Comparison of ENCODE assay signal across 27 cellular contexts in the genomic region with DNA sequence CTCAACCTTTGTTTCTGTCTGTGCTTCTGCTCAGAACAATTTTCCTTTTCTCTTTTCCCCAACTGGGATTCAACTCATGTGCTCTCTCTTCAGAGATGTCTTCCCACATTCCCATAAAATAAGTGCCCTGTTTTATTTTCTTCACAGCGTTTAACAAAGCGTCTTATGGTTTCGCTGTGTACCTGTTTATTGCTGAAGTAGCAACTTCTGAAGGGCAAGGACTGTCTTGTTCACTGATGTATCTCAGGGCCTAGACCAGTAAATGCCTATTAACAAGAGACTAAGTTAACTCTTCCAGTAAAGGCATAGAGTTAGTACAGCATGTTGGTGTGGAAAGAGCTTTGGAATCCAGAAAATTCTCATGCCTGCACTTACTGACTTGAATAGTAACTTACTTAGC.
"Had no signal": no experiment of that assay in that cellular context is flagged by ENCODE, and none has a peak within 500 bp of the region (broad histone marks: within the 10 kb centered on the region; RNA-seq: fewer than 3 reads in every experiment).

No MANE protein-coding gene starts in this region.

- H3K36me3 ChIP-seq: lower lobe of right lung, transverse colon, WERI-Rb-1 had no signal

- H3K9me3 Mint-ChIP-seq: activated naive CD4-positive, alpha-beta T cell treated with anti-CD3 and anti-CD28 coated beads, Interleukin-2, amount 10 ng/mL, durations not matched to agents 7 days and 5 days; activated naive CD8-positive, alpha-beta T cell treated with anti-CD3 and anti-CD28 coated beads, Interleukin-2, amount 10 ng/mL, durations not matched to agents 7 days and 5 days; activated T-cell treated with anti-CD3 and anti-CD28 coated beads, Interleukin-2, amount 50 U/mL, for 24 hours; immature natural killer cell; nephron progenitor cell had no signal

- H3K27ac Mint-ChIP-seq: activated naive CD4-positive, alpha-beta T cell treated with anti-CD3 and anti-CD28 coated beads, Interleukin-2, amount 10 ng/mL, durations not matched to agents 7 days and 5 days; activated naive CD8-positive, alpha-beta T cell treated with anti-CD3 and anti-CD28 coated beads, Interleukin-2, amount 10 ng/mL, durations not matched to agents 7 days and 5 days; activated T-cell treated with anti-CD3 and anti-CD28 coated beads, Interleukin-2, amount 50 U/mL, for 24 hours; immature natural killer cell; nephron progenitor cell; T-helper 17 cell had no signal

- H3K4me3 Mint-ChIP-seq: activated naive CD4-positive, alpha-beta T cell treated with anti-CD3 and anti-CD28 coated beads, Interleukin-2, amount 10 ng/mL, durations not matched to agents 7 days and 5 days; activated naive CD8-positive, alpha-beta T cell treated with anti-CD3 and anti-CD28 coated beads, Interleukin-2, amount 10 ng/mL, durations not matched to agents 7 days and 5 days; activated T-cell treated with anti-CD3 and anti-CD28 coated beads, Interleukin-2, amount 50 U/mL, for 24 hours; immature natural killer cell; nephron progenitor cell; T-helper 17 cell had no signal

- H3K4me3 ChIP-seq: esophagus muscularis mucosa, heart left ventricle, lower lobe of right lung, right atrium auricular region, spleen, testis, transverse colon had no signal

- H3K27me3 ChIP-seq: esophagus muscularis mucosa, foreskin keratinocyte, heart left ventricle, right atrium auricular region, spleen, testis, transverse colon had no signal

- H3K9me3 ChIP-seq: esophagus muscularis mucosa, heart left ventricle, lower lobe of right lung, right atrium auricular region, spleen, testis, transverse colon had no signal

- H3K4me1 ChIP-seq: foreskin keratinocyte had no signal

- DNase-seq: activated CD4-positive, alpha-beta T cell treated with anti-CD3 and anti-CD28 coated beads for 48 hours; activated CD4-positive, alpha-beta T cell treated with anti-CD3 and anti-CD28 coated beads, Interleukin-2, amount 50 U/mL, for 48 hours; activated CD8-positive, alpha-beta memory T cell treated with anti-CD3 and anti-CD28 coated beads, Interleukin-2, amount 50 U/mL, for 4 hours; activated gamma-delta T cell; activated naive CD4-positive, alpha-beta T cell treated with anti-CD3 and anti-CD28 coated beads, Interleukin-2, amount 10 ng/mL, durations not matched to agents 7 days and 5 days; activated naive CD8-positive, alpha-beta T cell treated with anti-CD3 and anti-CD28 coated beads, Interleukin-2, amount 10 ng/mL, durations not matched to agents 7 days and 5 days; activated T-cell treated with anti-CD3 and anti-CD28 coated beads, Interleukin-2, amount 50 U/mL, for 24 hours; dermis blood vessel endothelial cell; effector CD4-positive, alpha-beta T cell; foreskin keratinocyte; heart left ventricle; hypothalamus; immature natural killer cell; kidney; lower lobe of right lung; nephron progenitor cell; occipital lobe; spleen; stimulated activated naive CD4-positive, alpha-beta T cell; T-helper 17 cell; T1000; testis; transverse colon; WERI-Rb-1 had no signal

- H3K27me3 Mint-ChIP-seq: activated naive CD4-positive, alpha-beta T cell treated with anti-CD3 and anti-CD28 coated beads, Interleukin-2, amount 10 ng/mL, durations not matched to agents 7 days and 5 days; activated naive CD8-positive, alpha-beta T cell treated with anti-CD3 and anti-CD28 coated beads, Interleukin-2, amount 10 ng/mL, durations not matched to agents 7 days and 5 days; activated T-cell treated with anti-CD3 and anti-CD28 coated beads, Interleukin-2, amount 50 U/mL, for 24 hours; T-helper 17 cell had no signal

- ATAC-seq: activated CD4-positive, CD25-positive, alpha-beta regulatory T cell treated with anti-CD3 and anti-CD28 coated beads, Interleukin-2, amount 50 U/mL, for 24 hours; foreskin keratinocyte; heart left ventricle; T-helper 17 cell had no signal

- H3K27ac ChIP-seq: foreskin keratinocyte, lower lobe of right lung, testis, transverse colon, WERI-Rb-1 had no signal
